8 cellular contexts compared by ENCODE assay signal in the genomic region with DNA sequence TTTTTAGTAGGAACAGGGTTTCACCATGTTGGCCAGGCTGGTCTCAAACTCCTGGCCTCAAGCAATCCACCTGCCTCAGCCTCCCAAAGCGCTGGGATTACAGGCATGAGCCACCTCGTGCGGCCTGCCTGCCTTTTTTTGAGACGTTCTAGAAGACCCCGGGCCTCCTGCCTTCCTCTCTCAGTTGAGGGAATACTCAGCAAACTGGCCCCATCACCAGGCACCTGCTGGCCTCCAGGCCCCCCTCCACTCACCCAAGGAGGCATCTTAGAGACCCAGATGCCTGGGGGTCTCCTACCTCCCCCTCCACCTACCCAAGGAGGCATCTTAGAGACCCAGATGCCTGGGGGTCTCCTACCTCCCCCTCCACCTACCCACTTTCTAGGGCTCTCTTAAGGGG. TPM values are rescaled to one million over a fixed set of nuclear protein-coding genes. Genes with fewer than 3 reads are reported as not detected.
A peak's percentile ranks its signal among the peaks of the same experiment; 100 is the strongest.
DNase-seq lines count a peak whose midpoint lies in the region; ATAC-seq and TF ChIP-seq lines count a peak whose summit lies in the region.
"Not testable (repeated sequence)": the region's sequence is repeated elsewhere in the genome, so short reads cannot be mapped to it uniquely, and the experiment has no call there.

No MANE protein-coding gene starts in this region.

- DNase-seq in heart left ventricle; lower lobe of right lung; psoas muscle; suprapubic skin (ENCODE audit: low spot score in 2 of 2): not testable (repeated sequence)

- not testable (repeated sequence) for H3K27me3 ChIP-seq in BLaER1 treated with 17β-estradiol and CSF1 and Interleukin-3, amounts not matched to agents 10 nM and 100 nM; heart left ventricle; lower lobe of right lung (ENCODE audit: low read depth); psoas muscle (ENCODE audit: insufficient read depth in 3 of 3, low read length in 2 of 3); suprapubic skin

- ATAC-seq in heart left ventricle, lower lobe of right lung, psoas muscle: not testable (repeated sequence)

- H3K4me2 ChIP-seq in BLaER1 treated with 17β-estradiol and CSF1 and Interleukin-3, amounts not matched to agents 10 nM and 100 nM, result peak overlapping the region; percentile 91 to 97 (median 92)

- not testable (repeated sequence) for TF ChIP-seq POLR2A in heart left ventricle (IDR thresholded peaks at IDR 0.05); suprapubic skin (IDR thresholded peaks at IDR 0.05)

- not testable (repeated sequence) for H3K36me3 ChIP-seq in BLaER1 treated with 17β-estradiol and CSF1 and Interleukin-3, amounts not matched to agents 10 nM and 100 nM; heart left ventricle; lower lobe of right lung; psoas muscle (ENCODE audit: insufficient read depth in 1 of 2, low read depth in 1 of 2); suprapubic skin; urinary bladder (ENCODE audit: insufficient read depth)

- peak overlapping the region in 8 of 11 experiments; percentile 74 to 84 (median 82); a peak in 16 of 22 replicates for H3K9ac ChIP-seq in BLaER1 treated with 17β-estradiol and CSF1 and Interleukin-3, amounts not matched to agents 10 nM and 100 nM

- H4K20me1 ChIP-seq in BLaER1 treated with 17β-estradiol and CSF1 and Interleukin-3, amounts not matched to agents 10 nM and 100 nM, result not testable (repeated sequence)

- H3K27ac ChIP-seq in BLaER1 treated with 17β-estradiol and CSF1 and Interleukin-3, amounts not matched to agents 10 nM and 100 nM, result peak overlapping the region in 10 of 11 experiments; percentile 88 to 94 (median 91); a peak in 21 of 22 replicates
- peak overlapping the region; percentile 81; the same call in 1 of the 2 replicates for H3K27ac ChIP-seq in VCaP
- peak overlapping the region; percentile 100 for H3K27ac ChIP-seq in cingulate gyrus (ENCODE audit: low read depth, low read length)
- H3K27ac ChIP-seq in heart left ventricle, result peak overlapping the region; percentile 79 to 100 (median 92)
- H3K27ac ChIP-seq in lower lobe of right lung, result peak overlapping the region; percentile 91
- peak overlapping the region; percentile 98 for H3K27ac ChIP-seq in psoas muscle
- H3K27ac ChIP-seq in suprapubic skin, result peak overlapping the region; percentile 93
- peak overlapping the region; percentile 51 for H3K27ac ChIP-seq in urinary bladder (ENCODE audit: low read depth)

- not testable (repeated sequence) for H3K9me3 ChIP-seq in BLaER1 treated with 17β-estradiol and CSF1 and Interleukin-3, amounts not matched to agents 10 nM and 100 nM (replicated peaks in 1 of 11); heart left ventricle; lower lobe of right lung; psoas muscle; suprapubic skin

- intact Hi-C loops in heart left ventricle (cut with DNase I), result loop anchor here in 1 of 10 donors (5.0 kb wide), 1 partner anchor 116 kb away; no protein-coding TSS in a partner anchor
- intact Hi-C loops in lower lobe of right lung (cut with DNase I), result not testable (repeated sequence)
- intact Hi-C loops in psoas muscle (cut with DNase I), result loop anchor here in 1 of 2 donors (1.0 kb wide), 1 partner anchor 21 kb away; no protein-coding TSS in a partner anchor

- 89 to 93% (median 92%) methylated on average over 5 of the region's 5 CpGs for WGBS in heart left ventricle, 4 donors
- 80 to 92% (median 84%) methylated on average over 5 of the region's 5 CpGs for WGBS in psoas muscle, 3 donors
- 78% methylated on average over 5 of the region's 5 CpGs for WGBS in suprapubic skin
- WGBS in urinary bladder, result 83% methylated on average over 5 of the region's 5 CpGs

- peaks cover 66 to 94% (median 88%) of the 10 kb centered on the region in 10 experiments for H3K4me1 ChIP-seq in BLaER1 treated with 17β-estradiol and CSF1 and Interleukin-3, amounts not matched to agents 10 nM and 100 nM
- peaks cover 6 to 56% (median 37%) of the 10 kb centered on the region in 12 donors for H3K4me1 ChIP-seq in heart left ventricle
- peaks cover 64% of the 10 kb centered on the region for H3K4me1 ChIP-seq in lower lobe of right lung
- peaks cover 61% of the 10 kb centered on the region for H3K4me1 ChIP-seq in psoas muscle
- peaks cover 80% of the 10 kb centered on the region for H3K4me1 ChIP-seq in suprapubic skin
- H3K4me1 ChIP-seq in urinary bladder (ENCODE audit: insufficient read depth), result not testable (repeated sequence)

- H3K4me3 ChIP-seq in BLaER1 treated with 17β-estradiol and CSF1 and Interleukin-3, amounts not matched to agents 10 nM and 100 nM; heart left ventricle; lower lobe of right lung; suprapubic skin; urinary bladder (ENCODE audit: low read depth, low read length): not testable (repeated sequence)
- peak overlapping the region; percentile 63 for H3K4me3 ChIP-seq in psoas muscle

- not testable (repeated sequence) for TF ChIP-seq EP300 in suprapubic skin (IDR thresholded peaks at IDR 0.05)

- TF ChIP-seq CTCF in VCaP (conservative IDR thresholded peaks at IDR 0.05); heart left ventricle (IDR thresholded peaks at IDR 0.05); lower lobe of right lung (IDR thresholded peaks at IDR 0.05); psoas muscle (IDR thresholded peaks at IDR 0.05); suprapubic skin (IDR thresholded peaks at IDR 0.05): not testable (repeated sequence)

RNA-seq across cellular contexts. Expression of a gene that starts 9.6 kb away (rescaled TPM):
- total RNA-seq in heart left ventricle (1,000 to 10,000 TPM in 8 of 9 donors, 100 to 1,000 TPM in 1; 822 to 5,278 (median 1,968) TPM), lower lobe of right lung (609 TPM), psoas muscle (1,000 to 10,000 TPM; 2,972 to 5,803 (median 5,243) TPM), suprapubic skin (1,000 to 10,000 TPM in 3 of 4 donors, 100 to 1,000 TPM in 1; 981 to 2,288 (median 2,045) TPM), urinary bladder (53.1 TPM)
- polyA plus RNA-seq in heart left ventricle (1,000 to 10,000 TPM; 2,695 to 3,131 TPM), psoas muscle (1,000 to 10,000 TPM; 1,312 to 4,364 (median 1,775) TPM), urinary bladder (2,722 TPM)

Comparison
In these comparisons a context has a peak if more than half of its experiments do, and no peak if none do; other contexts are left out.
1. RNA of a gene that starts 9.6 kb away (total RNA-seq): 2,972 to 5,803 TPM in psoas muscle, 981 to 2,288 TPM in suprapubic skin, 822 to 5,278 TPM in heart left ventricle and 609 TPM in lower lobe of right lung (single experiment); 53.1 TPM in urinary bladder (single experiment); every median in the first group is over 10 times any median in the second.
2. Peak in every context shown above with its lines, with median percentiles within 50 percentile points of each other: H3K27ac ChIP-seq.